In genomic region chr21:33308586-33309490, GRCh38 we compare ENCODE assay signal across 1 cellular context.
TF ChIP-seq lines count a peak whose summit lies in the region.

No MANE protein-coding gene starts in this region.

TF ChIP-seq in K562, 482 proteins besides CTCF, POLR2A, EP300 and RAD21 (continued from another document):
- TF ChIP-seq, protein P1, sequence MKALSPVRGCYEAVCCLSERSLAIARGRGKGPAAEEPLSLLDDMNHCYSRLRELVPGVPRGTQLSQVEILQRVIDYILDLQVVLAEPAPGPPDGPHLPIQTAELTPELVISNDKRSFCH (CRISPR knock-in tag; IDR thresholded peaks at IDR 0.05): no peak
- TF ChIP-seq, protein P1 (tag; IDR thresholded peaks at IDR 0.05): 0 out of 2 replicates have a peak, but pooled peaks have one; percentile 25
- 0 out of 2 replicates have a peak, but pooled peaks have one; percentile 57 for TF ChIP-seq SMAD3 (CRISPR knock-in tag; conservative IDR thresholded peaks at IDR 0.05)
- peak; percentile 76; a peak in 3 of 4 replicates for TF ChIP-seq KDM1A (IDR thresholded peaks at IDR 0.05)
- TF ChIP-seq, protein P2, sequence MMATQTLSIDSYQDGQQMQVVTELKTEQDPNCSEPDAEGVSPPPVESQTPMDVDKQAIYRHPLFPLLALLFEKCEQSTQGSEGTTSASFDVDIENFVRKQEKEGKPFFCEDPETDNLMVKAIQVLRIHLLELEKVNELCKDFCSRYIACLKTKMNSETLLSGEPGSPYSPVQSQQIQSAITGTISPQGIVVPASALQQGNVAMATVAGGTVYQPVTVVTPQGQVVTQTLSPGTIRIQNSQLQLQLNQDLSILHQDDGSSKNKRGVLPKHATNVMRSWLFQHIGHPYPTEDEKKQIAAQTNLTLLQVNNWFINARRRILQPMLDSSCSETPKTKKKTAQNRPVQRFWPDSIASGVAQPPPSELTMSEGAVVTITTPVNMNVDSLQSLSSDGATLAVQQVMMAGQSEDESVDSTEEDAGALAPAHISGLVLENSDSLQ (IDR thresholded peaks at IDR 0.05): 0 out of 2 replicates have a peak, but pooled peaks have one; percentile 22
- peak; percentile 40; the same call in 1 of the 2 replicates for TF ChIP-seq ESRRA (IDR thresholded peaks at IDR 0.05; ENCODE audit: borderline replicate concordance, low read depth)
- TF ChIP-seq PML (IDR thresholded peaks at IDR 0.05; ENCODE audit: low read length): no peak
- 0 out of 2 replicates have a peak, but pooled peaks have one; percentile 12 for TF ChIP-seq ILF3 (IDR thresholded peaks at IDR 0.05; ENCODE audit: borderline replicate concordance)
- TF ChIP-seq ARID1B (IDR thresholded peaks at IDR 0.05): peak; percentile 56
- no peak for TF ChIP-seq FUS (optimal IDR thresholded peaks at IDR 0.05; ENCODE audit: low read depth, low read length)
- peak; percentile 51; the same call in 1 of the 2 replicates for TF ChIP-seq ZNF584 (CRISPR knock-in tag; IDR thresholded peaks at IDR 0.05; ENCODE audit: low read depth)
- peak; percentile 39 for TF ChIP-seq DACH1 (IDR thresholded peaks at IDR 0.05; ENCODE audit: partially characterized antibody)
